13 cellular contexts compared by ENCODE assay signal in the genomic region with DNA sequence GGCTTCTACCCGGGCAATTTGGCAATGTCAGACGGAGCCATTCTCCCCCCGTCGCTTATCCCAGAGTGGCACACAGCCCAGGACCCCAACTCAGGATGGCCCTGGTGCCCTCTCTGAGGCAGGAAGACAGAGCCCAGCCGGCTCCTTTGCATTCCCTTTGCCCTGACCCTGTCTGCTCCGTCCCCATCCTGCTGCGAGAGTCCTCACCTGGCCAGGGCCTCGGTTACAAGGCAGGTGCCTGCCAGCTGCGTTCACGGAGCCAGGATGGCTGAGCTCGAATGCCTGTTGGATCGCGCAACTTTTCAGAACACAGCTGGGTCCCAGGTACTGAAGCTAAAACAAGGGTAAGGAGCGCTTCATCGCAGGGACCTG. TPM values are rescaled to one million over a fixed set of nuclear protein-coding genes. Genes with fewer than 3 reads are reported as not detected.
"Had no signal": no experiment of that assay in that cellular context is flagged by ENCODE, and none has a peak within 500 bp of the region (broad histone marks: within the 10 kb centered on the region; RNA-seq: fewer than 3 reads in every experiment).

No MANE protein-coding gene starts in this region.

- H3K4me1 Mint-ChIP-seq: natural killer cell had no signal

- H3K27ac Mint-ChIP-seq: natural killer cell; T-helper 1 cell treated with Interleukin-12 subunit alpha and Interleukin-12 subunit beta and Interleukin-4 antibody, amounts not matched to agents 30 μg/mL and 1 μg/mL, for 36 hours had no signal

- H3K27me3 ChIP-seq: pancreas, vagina had no signal

- ATAC-seq: mucosa of descending colon; natural killer cell; pancreas; stimulated activated naive CD8-positive, alpha-beta T cell treated with anti-CD3 and anti-CD28 coated beads, Interleukin-15, amount 100 ng/mL, for 72 hours had no signal

- H3K4me1 ChIP-seq: esophagus muscularis mucosa, pancreas, vagina had no signal

- H3K4me3 Mint-ChIP-seq: natural killer cell; stimulated activated naive CD8-positive, alpha-beta T cell treated with anti-CD3 and anti-CD28 coated beads, Interleukin-15, amount 100 ng/mL, for 72 hours; T-helper 1 cell treated with Interleukin-12 subunit alpha and Interleukin-12 subunit beta and Interleukin-4 antibody, amounts not matched to agents 30 μg/mL and 1 μg/mL, for 36 hours had no signal

- H3K36me3 Mint-ChIP-seq: natural killer cell had no signal

- H3K9me3 Mint-ChIP-seq: natural killer cell; stimulated activated naive CD8-positive, alpha-beta T cell treated with anti-CD3 and anti-CD28 coated beads, Interleukin-15, amount 100 ng/mL, for 72 hours; T-helper 1 cell treated with Interleukin-12 subunit alpha and Interleukin-12 subunit beta and Interleukin-4 antibody, amounts not matched to agents 30 μg/mL and 1 μg/mL, for 36 hours had no signal

- H3K4me3 ChIP-seq: esophagus muscularis mucosa, mucosa of descending colon, pancreas, vagina had no signal

- DNase-seq: activated CD4-positive, CD25-positive, alpha-beta regulatory T cell; activated naive CD4-positive, alpha-beta T cell treated with anti-CD3 and anti-CD28 coated beads, Interleukin-2, amount 50 U/mL, for 16 hours; mammary epithelial cell; natural killer cell; stimulated activated CD4-positive, alpha-beta T cell treated with anti-CD3 and anti-CD28 coated beads, Interleukin-4, amount 100 ng/mL, for 4 hours; stimulated activated naive CD8-positive, alpha-beta T cell treated with anti-CD3 and anti-CD28 coated beads, Interleukin-15, amount 100 ng/mL, for 72 hours had no signal

- H3K36me3 ChIP-seq: esophagus muscularis mucosa, pancreas, vagina had no signal

- H3K9me3 ChIP-seq: esophagus muscularis mucosa, mucosa of descending colon, pancreas, vagina had no signal

- H3K27ac ChIP-seq: esophagus muscularis mucosa, pancreas, vagina had no signal

RNA-seq across cellular contexts. Expression of gene LRTM2, which starts 18.6 kb away (rescaled TPM):
- total RNA-seq: fibroblast of villous mesenchyme, mammary epithelial cell, mucosa of descending colon, natural killer cell, pancreas, skeletal muscle tissue, vagina had no signal
- polyA plus RNA-seq: mammary epithelial cell, pancreas had no signal
